ENCODE assay signal across 18 cellular contexts in genomic region chr11:70365536-70365912, GRCh38.
A peak's percentile ranks its signal among the peaks of the same experiment; 100 is the strongest.
DNase-seq lines count a peak whose midpoint lies in the region; ATAC-seq and TF ChIP-seq lines count a peak whose summit lies in the region.
"Had no signal": no experiment of that assay in that cellular context is flagged by ENCODE, and none has a peak within 500 bp of the region (broad histone marks: within the 10 kb centered on the region; RNA-seq: fewer than 3 reads in every experiment).

No MANE protein-coding gene starts in this region.

- H3K9me3 Mint-ChIP-seq in activated T-cell treated with anti-CD3 and anti-CD28 coated beads, Interleukin-2, amount 50 U/mL, for 24 hours: no peaks in the 10 kb centered on the region
- no peaks in the 10 kb centered on the region for H3K9me3 Mint-ChIP-seq in central memory CD8-positive, alpha-beta T cell
- H3K9me3 Mint-ChIP-seq: dendritic cell treated with granulocyte-macrophage colony-stimulating factor and Interleukin-4, amounts not matched to agents 40 ng/mL and 50 ng/mL, for 4 days had no signal

- H3K27ac Mint-ChIP-seq in activated T-cell treated with anti-CD3 and anti-CD28 coated beads, Interleukin-2, amount 50 U/mL, for 24 hours: peak overlapping the region; percentile 94
- peak overlapping the region; percentile 58 for H3K27ac Mint-ChIP-seq in central memory CD8-positive, alpha-beta T cell (ENCODE audit: low read depth)
- H3K27ac Mint-ChIP-seq: dendritic cell treated with granulocyte-macrophage colony-stimulating factor and Interleukin-4, amounts not matched to agents 40 ng/mL and 50 ng/mL, for 4 days had no signal

- TF ChIP-seq CTCF in VCaP (conservative IDR thresholded peaks at IDR 0.05): no peak

- DNase-seq in activated T-cell treated with anti-CD3 and anti-CD28 coated beads, Interleukin-2, amount 50 U/mL, for 24 hours: no peak
- no peak for DNase-seq in activated T-cell treated with anti-CD3 and anti-CD28 coated beads, Interleukin-2, amount 50 U/mL, for 1 hour
- no peak for DNase-seq in central memory CD8-positive, alpha-beta T cell (ENCODE audit: low spot score in 2 of 2)
- no peak for DNase-seq in stimulated activated naive CD8-positive, alpha-beta T cell treated with anti-CD3 and anti-CD28 coated beads, Interleukin-15, Interleukin-2, amounts not matched to agents 100 U/mL and 50 U/mL, for 24 hours
- no peak for DNase-seq in cerebellar cortex (ENCODE audit: low spot score)
- no peak for DNase-seq in central memory CD4-positive, alpha-beta T cell
- DNase-seq in head of caudate nucleus: no peak
- DNase-seq: brain microvascular endothelial cell, DMS79, foreskin melanocyte, left lung, NCI-H187 treated with DMSO at 0.1 percent for 48 hours, NCI-H345, nucleus accumbens, right cardiac atrium, upper lobe of left lung had no signal

- intact Hi-C loops in head of caudate nucleus (cut with DNase I): no loop called here

- H3K27ac ChIP-seq in VCaP: peak overlapping the region; percentile 47
- H3K27ac ChIP-seq: brain microvascular endothelial cell, left lung, upper lobe of left lung had no signal

- peaks cover 46% of the 10 kb centered on the region for H3K4me1 Mint-ChIP-seq in activated T-cell treated with anti-CD3 and anti-CD28 coated beads, Interleukin-2, amount 50 U/mL, for 24 hours (ENCODE audit: low read depth)
- H3K4me1 Mint-ChIP-seq in central memory CD8-positive, alpha-beta T cell: peaks cover 22% of the 10 kb centered on the region

- no peak for ATAC-seq in central memory CD8-positive, alpha-beta T cell (replicated peaks; ENCODE audit: extremely low read depth, poor library complexity, severe bottlenecking)
- ATAC-seq in stimulated activated naive CD8-positive, alpha-beta T cell treated with anti-CD3 and anti-CD28 coated beads, Interleukin-15, Interleukin-2, amounts not matched to agents 100 U/mL and 50 U/mL, for 24 hours: peak; percentile 19
- ATAC-seq: left lung, right cardiac atrium had no signal

- peak overlapping the region; percentile 66 for H3K4me3 Mint-ChIP-seq in activated T-cell treated with anti-CD3 and anti-CD28 coated beads, Interleukin-2, amount 50 U/mL, for 24 hours
- H3K4me3 Mint-ChIP-seq in central memory CD8-positive, alpha-beta T cell: peak overlapping the region; percentile 74
- H3K4me3 Mint-ChIP-seq: dendritic cell treated with granulocyte-macrophage colony-stimulating factor and Interleukin-4, amounts not matched to agents 40 ng/mL and 50 ng/mL, for 4 days had no signal

- peaks cover 87% of the 10 kb centered on the region for H3K36me3 Mint-ChIP-seq in activated T-cell treated with anti-CD3 and anti-CD28 coated beads, Interleukin-2, amount 50 U/mL, for 24 hours (ENCODE audit: low read depth)
- H3K36me3 Mint-ChIP-seq in central memory CD8-positive, alpha-beta T cell (ENCODE audit: insufficient read depth): peaks cover 22% of the 10 kb centered on the region

- H3K27me3 Mint-ChIP-seq in activated T-cell treated with anti-CD3 and anti-CD28 coated beads, Interleukin-2, amount 50 U/mL, for 24 hours: no peaks in the 10 kb centered on the region
- no peaks in the 10 kb centered on the region for H3K27me3 Mint-ChIP-seq in central memory CD8-positive, alpha-beta T cell
